In the genomic region with DNA sequence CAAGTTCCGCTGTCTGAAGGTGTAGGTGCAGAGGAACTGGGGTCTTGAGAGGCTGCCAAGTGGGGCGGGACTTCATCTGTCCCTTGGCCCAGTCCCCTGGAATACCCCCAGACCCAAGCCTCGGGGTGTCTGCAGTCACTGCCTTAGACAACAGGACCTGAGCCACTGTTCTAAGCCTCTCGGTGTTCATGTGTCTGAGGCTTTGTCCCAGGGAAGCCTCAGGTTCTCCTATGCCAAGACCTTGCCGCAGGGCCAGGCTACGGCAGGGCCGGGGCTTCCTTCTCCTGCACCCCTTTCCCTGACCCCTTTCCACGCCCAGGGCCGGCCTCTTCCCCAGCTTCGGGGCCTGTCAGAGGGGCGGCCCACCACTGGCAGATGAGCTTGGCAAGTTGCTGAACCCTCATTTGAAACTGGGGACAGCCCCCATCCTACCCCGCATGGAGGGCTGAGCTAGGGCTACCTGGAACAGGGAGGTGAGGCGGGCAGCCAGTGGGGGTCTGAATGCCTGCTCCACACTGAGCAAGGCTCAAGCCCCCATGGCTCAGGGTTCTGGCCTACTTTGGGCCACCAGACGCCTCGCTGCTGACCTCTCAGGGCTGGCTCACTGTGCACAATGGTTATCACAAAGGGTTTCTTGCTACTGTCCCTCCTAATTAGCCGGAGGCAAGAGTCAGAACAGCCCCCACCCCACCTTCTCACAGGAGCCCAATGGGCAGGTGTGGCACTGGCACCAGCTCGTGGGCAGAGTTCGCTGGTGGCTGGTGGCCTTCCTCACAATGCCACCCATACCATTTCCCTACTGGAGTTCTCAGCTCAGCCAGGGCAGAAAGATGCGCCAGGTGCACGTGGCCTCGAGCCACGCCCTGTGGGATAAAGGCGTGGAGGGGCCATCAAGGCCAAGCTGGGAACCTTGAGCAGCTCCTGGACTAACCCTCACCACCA, we compare ENCODE assay signal across 1 cellular context.
TF ChIP-seq lines count a peak whose summit lies in the region.

No MANE protein-coding gene starts in this region.

TF ChIP-seq in HepG2, 621 proteins besides CTCF, POLR2A, EP300 and RAD21 (continues in another document):
- TF ChIP-seq TBX3 (IDR thresholded peaks at IDR 0.05; ENCODE audit: borderline replicate concordance) (0 out of 2 replicates have a peak, but pooled peaks have one; percentile 18), NRL (CRISPR knock-in tag; IDR thresholded peaks at IDR 0.05; ENCODE audit: borderline replicate concordance) (no peak), ZNF232 (CRISPR knock-in tag; IDR thresholded peaks at IDR 0.05; ENCODE audit: borderline replicate concordance) (0 out of 2 replicates have a peak, but pooled peaks have one; percentile 49), ZNF101 (CRISPR knock-in tag; IDR thresholded peaks at IDR 0.05; ENCODE audit: borderline replicate concordance, low read depth) (no peak), NCOA5 (CRISPR knock-in tag; IDR thresholded peaks at IDR 0.05) (peak; percentile 75; the same call in 1 of the 2 replicates), JARID2 (CRISPR knock-in tag; IDR thresholded peaks at IDR 0.05; ENCODE audit: insufficient replicate concordance) (no peak), ZNF777 (CRISPR knock-in tag; IDR thresholded peaks at IDR 0.05) (peak; percentile 24; the same call in 1 of the 2 replicates), ZNF768 (CRISPR knock-in tag; IDR thresholded peaks at IDR 0.05) (peak; percentile 11; the same call in 1 of the 2 replicates), ZNF160 (CRISPR knock-in tag; IDR thresholded peaks at IDR 0.05) (0 out of 2 replicates have a peak, but pooled peaks have one; percentile 30), POLR2AphosphoS2 (IDR thresholded peaks at IDR 0.05; ENCODE audit: low read depth, low read length) (peak; percentile 83; the same call in 1 of the 2 replicates), ZNF235 (CRISPR knock-in tag; IDR thresholded peaks at IDR 0.05; ENCODE audit: borderline replicate concordance) (0 out of 2 replicates have a peak, but pooled peaks have one; percentile 58), ZFP82 (CRISPR knock-in tag; IDR thresholded peaks at IDR 0.05; ENCODE audit: borderline replicate concordance) (no peak), ZNF550 (CRISPR knock-in tag; IDR thresholded peaks at IDR 0.05; ENCODE audit: borderline replicate concordance) (no peak), NCOA1 (CRISPR knock-in tag; IDR thresholded peaks at IDR 0.05) (no peak), MED13 (CRISPR knock-in tag; IDR thresholded peaks at IDR 0.05) (0 out of 2 replicates have a peak, but pooled peaks have one; percentile 24), ATAD3A (CRISPR knock-in tag; IDR thresholded peaks at IDR 0.05) (no peak), CEBPG (CRISPR knock-in tag; IDR thresholded peaks at IDR 0.05) (no peak), AKAP8 (CRISPR knock-in tag; IDR thresholded peaks at IDR 0.05) (0 out of 2 replicates have a peak, but pooled peaks have one; percentile 28), MAFK (conservative IDR thresholded peaks at IDR 0.05 in 1 of 2, IDR thresholded peaks at IDR 0.05 in 1 of 2; ENCODE audit: low read length in 2 of 2) (no peak), ZNF44 (CRISPR knock-in tag; IDR thresholded peaks at IDR 0.05) (no peak), DR1 (CRISPR knock-in tag; IDR thresholded peaks at IDR 0.05) (peak; percentile 56; the same call in 1 of the 2 replicates), ZNF557 (CRISPR knock-in tag; IDR thresholded peaks at IDR 0.05) (no peak), MEIS2 (CRISPR knock-in tag; IDR thresholded peaks at IDR 0.05) (0 out of 2 replicates have a peak, but pooled peaks have one; percentile 0), MED8 (CRISPR knock-in tag; IDR thresholded peaks at IDR 0.05; ENCODE audit: insufficient replicate concordance) (no peak), MEIS1 (CRISPR knock-in tag; IDR thresholded peaks at IDR 0.05; ENCODE audit: borderline replicate concordance) (no peak), NONO (IDR thresholded peaks at IDR 0.05) (no peak), NONO (CRISPR knock-in tag; conservative IDR thresholded peaks at IDR 0.05) (peak; percentile 53; the same call in 1 of the 2 replicates), ZNF501 (CRISPR knock-in tag; IDR thresholded peaks at IDR 0.05) (0 out of 2 replicates have a peak, but pooled peaks have one; percentile 1)
- TF ChIP-seq, protein P1, sequence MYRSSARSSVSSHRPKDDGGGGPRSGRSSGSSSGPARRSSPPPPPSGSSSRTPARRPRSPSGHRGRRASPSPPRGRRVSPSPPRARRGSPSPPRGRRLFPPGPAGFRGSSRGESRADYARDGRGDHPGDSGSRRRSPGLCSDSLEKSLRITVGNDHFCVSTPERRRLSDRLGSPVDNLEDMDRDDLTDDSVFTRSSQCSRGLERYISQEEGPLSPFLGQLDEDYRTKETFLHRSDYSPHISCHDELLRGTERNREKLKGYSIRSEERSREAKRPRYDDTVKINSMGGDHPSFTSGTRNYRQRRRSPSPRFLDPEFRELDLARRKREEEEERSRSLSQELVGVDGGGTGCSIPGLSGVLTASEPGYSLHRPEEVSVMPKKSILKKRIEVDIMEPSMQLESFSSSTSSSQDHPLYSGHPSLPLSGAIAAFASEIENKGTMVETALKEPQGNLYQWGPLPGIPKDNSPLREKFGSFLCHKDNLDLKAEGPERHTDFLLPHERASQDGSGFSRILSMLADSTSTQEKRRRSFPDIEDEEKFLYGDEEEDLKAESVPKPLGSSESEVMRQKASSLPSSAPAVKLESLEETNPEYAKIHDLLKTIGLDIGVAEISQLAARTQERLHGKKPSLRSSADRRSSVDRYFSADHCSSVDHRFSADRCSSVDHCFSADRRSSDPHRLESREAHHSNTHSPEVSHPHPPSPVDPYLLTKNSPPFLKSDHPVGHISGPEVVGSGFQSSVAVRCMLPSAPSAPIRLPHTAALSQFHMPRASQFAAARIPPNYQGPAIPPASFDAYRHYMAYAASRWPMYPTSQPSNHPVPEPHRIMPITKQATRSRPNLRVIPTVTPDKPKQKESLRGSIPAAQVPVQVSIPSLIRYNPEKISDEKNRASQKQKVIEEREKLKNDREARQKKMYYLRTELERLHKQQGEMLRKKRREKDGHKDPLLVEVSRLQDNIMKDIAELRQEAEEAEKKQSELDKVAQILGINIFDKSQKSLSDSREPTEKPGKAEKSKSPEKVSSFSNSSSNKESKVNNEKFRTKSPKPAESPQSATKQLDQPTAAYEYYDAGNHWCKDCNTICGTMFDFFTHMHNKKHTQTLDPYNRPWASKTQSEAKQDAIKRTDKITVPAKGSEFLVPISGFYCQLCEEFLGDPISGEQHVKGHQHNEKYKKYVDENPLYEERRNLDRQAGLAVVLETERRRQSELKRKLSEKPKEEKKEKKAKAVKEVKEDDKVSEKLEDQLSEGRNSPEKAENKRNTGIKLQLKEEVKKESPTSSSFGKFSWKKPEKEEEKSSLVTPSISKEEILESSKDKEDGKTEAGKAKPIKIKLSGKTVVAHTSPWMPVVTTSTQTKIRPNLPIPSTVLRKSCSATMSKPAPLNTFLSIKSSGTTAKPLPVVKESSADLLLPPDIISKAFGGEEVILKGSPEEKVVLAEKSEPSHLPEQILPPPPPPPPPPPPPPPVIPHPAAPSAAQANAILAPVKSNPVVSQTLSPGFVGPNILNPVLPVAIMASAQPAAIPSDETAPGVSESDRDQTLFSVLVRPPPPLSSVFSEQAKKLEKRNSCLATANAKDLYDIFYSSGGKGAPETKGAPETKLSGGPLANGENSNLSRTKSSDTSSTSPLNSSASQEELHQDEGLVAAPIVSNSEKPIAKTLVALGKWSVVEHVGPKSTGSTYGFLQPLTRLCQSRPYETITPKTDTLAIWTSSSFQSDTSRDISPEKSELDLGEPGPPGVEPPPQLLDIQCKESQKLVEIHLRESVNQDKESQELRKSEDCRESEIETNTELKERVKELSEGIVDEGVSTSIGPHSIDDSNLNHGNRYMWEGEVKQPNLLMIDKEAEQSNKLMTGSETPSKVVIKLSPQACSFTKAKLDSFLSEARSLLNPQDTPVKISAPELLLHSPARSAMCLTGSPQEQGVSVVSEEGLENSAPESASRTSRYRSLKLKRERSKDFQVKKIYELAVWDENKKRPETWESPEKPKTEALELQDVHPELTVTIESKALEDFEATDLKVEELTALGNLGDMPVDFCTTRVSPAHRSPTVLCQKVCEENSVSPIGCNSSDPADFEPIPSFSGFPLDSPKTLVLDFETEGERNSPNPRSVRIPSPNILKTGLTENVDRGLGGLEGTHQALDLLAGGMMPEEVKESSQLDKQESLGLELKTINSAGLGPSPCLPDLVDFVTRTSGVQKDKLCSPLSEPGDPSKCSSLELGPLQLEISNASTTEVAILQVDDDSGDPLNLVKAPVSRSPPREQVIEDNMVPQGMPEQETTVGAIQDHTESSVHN (CRISPR knock-in tag; IDR thresholded peaks at IDR 0.05): peak; percentile 30; the same call in 1 of the 2 replicates
- TF ChIP-seq, protein P2, sequence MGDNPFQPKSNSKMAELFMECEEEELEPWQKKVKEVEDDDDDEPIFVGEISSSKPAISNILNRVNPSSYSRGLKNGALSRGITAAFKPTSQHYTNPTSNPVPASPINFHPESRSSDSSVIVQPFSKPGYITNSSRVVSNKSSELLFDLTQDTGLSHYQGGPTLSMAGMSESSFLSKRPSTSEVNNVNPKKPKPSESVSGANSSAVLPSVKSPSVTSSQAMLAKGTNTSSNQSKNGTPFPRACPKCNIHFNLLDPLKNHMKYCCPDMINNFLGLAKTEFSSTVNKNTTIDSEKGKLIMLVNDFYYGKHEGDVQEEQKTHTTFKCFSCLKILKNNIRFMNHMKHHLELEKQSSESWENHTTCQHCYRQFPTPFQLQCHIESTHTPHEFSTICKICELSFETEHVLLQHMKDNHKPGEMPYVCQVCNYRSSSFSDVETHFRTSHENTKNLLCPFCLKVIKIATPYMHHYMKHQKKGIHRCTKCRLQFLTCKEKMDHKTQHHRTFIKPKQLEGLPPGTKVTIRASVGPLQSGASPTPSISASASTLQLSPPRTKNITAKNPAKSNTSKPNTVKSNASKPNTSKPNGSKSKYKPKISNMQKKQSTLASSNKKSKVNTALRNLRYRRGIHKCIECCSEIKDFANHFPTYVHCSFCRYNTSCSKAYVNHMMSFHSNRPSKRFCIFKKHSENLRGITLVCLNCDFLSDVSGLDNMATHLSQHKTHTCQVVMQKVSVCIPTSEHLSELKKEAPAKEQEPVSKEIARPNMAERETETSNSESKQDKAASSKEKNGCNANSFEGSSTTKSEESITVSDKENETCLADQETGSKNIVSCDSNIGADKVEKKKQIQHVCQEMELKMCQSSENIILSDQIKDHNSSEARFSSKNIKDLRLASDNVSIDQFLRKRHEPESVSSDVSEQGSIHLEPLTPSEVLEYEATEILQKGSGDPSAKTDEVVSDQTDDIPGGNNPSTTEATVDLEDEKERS (CRISPR knock-in tag; IDR thresholded peaks at IDR 0.05): no peak
- TF ChIP-seq, protein P3, sequence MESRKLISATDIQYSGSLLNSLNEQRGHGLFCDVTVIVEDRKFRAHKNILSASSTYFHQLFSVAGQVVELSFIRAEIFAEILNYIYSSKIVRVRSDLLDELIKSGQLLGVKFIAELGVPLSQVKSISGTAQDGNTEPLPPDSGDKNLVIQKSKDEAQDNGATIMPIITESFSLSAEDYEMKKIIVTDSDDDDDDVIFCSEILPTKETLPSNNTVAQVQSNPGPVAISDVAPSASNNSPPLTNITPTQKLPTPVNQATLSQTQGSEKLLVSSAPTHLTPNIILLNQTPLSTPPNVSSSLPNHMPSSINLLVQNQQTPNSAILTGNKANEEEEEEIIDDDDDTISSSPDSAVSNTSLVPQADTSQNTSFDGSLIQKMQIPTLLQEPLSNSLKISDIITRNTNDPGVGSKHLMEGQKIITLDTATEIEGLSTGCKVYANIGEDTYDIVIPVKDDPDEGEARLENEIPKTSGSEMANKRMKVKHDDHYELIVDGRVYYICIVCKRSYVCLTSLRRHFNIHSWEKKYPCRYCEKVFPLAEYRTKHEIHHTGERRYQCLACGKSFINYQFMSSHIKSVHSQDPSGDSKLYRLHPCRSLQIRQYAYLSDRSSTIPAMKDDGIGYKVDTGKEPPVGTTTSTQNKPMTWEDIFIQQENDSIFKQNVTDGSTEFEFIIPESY (CRISPR knock-in tag; IDR thresholded peaks at IDR 0.05): 0 out of 2 replicates have a peak, but pooled peaks have one; percentile 38
- TF ChIP-seq, protein P4, sequence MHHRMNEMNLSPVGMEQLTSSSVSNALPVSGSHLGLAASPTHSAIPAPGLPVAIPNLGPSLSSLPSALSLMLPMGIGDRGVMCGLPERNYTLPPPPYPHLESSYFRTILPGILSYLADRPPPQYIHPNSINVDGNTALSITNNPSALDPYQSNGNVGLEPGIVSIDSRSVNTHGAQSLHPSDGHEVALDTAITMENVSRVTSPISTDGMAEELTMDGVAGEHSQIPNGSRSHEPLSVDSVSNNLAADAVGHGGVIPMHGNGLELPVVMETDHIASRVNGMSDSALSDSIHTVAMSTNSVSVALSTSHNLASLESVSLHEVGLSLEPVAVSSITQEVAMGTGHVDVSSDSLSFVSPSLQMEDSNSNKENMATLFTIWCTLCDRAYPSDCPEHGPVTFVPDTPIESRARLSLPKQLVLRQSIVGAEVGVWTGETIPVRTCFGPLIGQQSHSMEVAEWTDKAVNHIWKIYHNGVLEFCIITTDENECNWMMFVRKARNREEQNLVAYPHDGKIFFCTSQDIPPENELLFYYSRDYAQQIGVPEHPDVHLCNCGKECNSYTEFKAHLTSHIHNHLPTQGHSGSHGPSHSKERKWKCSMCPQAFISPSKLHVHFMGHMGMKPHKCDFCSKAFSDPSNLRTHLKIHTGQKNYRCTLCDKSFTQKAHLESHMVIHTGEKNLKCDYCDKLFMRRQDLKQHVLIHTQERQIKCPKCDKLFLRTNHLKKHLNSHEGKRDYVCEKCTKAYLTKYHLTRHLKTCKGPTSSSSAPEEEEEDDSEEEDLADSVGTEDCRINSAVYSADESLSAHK (CRISPR knock-in tag; IDR thresholded peaks at IDR 0.05; ENCODE audit: borderline replicate concordance): no peak
- TF ChIP-seq, protein P5, sequence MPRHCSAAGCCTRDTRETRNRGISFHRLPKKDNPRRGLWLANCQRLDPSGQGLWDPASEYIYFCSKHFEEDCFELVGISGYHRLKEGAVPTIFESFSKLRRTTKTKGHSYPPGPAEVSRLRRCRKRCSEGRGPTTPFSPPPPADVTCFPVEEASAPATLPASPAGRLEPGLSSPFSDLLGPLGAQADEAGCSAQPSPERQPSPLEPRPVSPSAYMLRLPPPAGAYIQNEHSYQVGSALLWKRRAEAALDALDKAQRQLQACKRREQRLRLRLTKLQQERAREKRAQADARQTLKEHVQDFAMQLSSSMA (CRISPR knock-in tag; IDR thresholded peaks at IDR 0.05): no peak
